Comparison of ENCODE assay signal across 36 cellular contexts in the genomic region with DNA sequence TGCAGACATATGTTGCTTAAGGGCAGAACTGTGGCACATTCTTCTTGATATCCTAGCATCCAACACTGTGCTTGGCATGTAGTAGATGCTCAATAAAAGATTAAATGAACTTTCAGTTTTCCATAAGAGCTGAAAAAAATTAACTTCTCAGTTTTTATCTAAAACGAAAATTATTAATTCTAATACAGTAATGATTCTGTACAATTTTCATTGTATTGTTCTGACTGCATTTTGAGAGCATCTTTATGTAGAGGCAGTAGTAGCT. TPM values are rescaled to one million over a fixed set of nuclear protein-coding genes. Genes with fewer than 3 reads are reported as not detected.
A peak's percentile ranks its signal among the peaks of the same experiment; 100 is the strongest.
DNase-seq lines count a peak whose midpoint lies in the region; ATAC-seq, FAIRE-seq and TF ChIP-seq lines count a peak whose summit lies in the region.
"Had no signal": no experiment of that assay in that cellular context is flagged by ENCODE, and none has a peak within 500 bp of the region (broad histone marks: within the 10 kb centered on the region; RNA-seq: fewer than 3 reads in every experiment).

No MANE protein-coding gene starts in this region.

- no peak for ATAC-seq in HepG2
- ATAC-seq in right lobe of liver = no peak
- ATAC-seq in GM23338 = no peak
- no peak for ATAC-seq in activated naive CD8-positive, alpha-beta T cell treated with anti-CD3 and anti-CD28 coated beads, Interleukin-2, amount 50 U/mL, for 24 hours
- ATAC-seq: A549; CD8-positive, alpha-beta T cell had no signal

- no peak for DNase-seq in HepG2 (ENCODE audit: low spot score)
- no peak for DNase-seq in right lobe of liver
- no peak for DNase-seq in GM23338 (ENCODE audit: low spot score)
- no peak for DNase-seq in neural crest cell (ENCODE audit: low read depth, low spot score)
- DNase-seq in NCI-H1105 (lab: John Stamatoyannopoulos, UW) = no peak
- DNase-seq in SIG-M5 (lab: John Stamatoyannopoulos, UW) = no peak
- no peak for DNase-seq in activated naive CD8-positive, alpha-beta T cell treated with anti-CD3 and anti-CD28 coated beads, Interleukin-2, amount 50 U/mL, for 24 hours
- DNase-seq: 8988T; ACHN; BE2C; C1 segment of cervical spinal cord; Caco-2; Calu3; CD4-positive, alpha-beta memory T cell; CD4-positive, alpha-beta T cell; CD4-positive, CD25-positive, alpha-beta regulatory T cell; CD8-positive, alpha-beta memory T cell; CD8-positive, alpha-beta T cell; COR-L47; DMS 273 treated with DMSO at 0.1 percent for 48 hours; DMS153; DMS53; DMS79; DMS79 treated with DMSO at 0.1 percent for 48 hours; DND-41; EL had no signal

- H3K36me3 ChIP-seq in HepG2 (replicated peaks in 1 of 2; ENCODE audit: control insufficient read depth in 1 of 2, insufficient read depth in 2 of 2, low read length in 2 of 2) (no peaks in the 10 kb centered on the region), right lobe of liver (no peaks in the 10 kb centered on the region), GM23338 (ENCODE audit: insufficient read depth) (no peaks in the 10 kb centered on the region), HEK293 (ENCODE audit: control insufficient read depth in 2 of 2, insufficient read depth in 1 of 2, low read length in 2 of 2) (no peaks in the 10 kb centered on the region)
- H3K36me3 ChIP-seq: BE2C, BLaER1 had no signal

- H3K4me3 Mint-ChIP-seq in GM23338 (no peak overlapping the region), neural crest cell (no peak overlapping the region)
- H3K4me3 Mint-ChIP-seq in activated naive CD8-positive, alpha-beta T cell treated with anti-CD3 and anti-CD28 coated beads, Interleukin-2, amount 50 U/mL, for 24 hours = no peak overlapping the region
- H3K4me3 Mint-ChIP-seq: B cell; CD14-positive monocyte; CD4-positive, alpha-beta memory T cell; CD4-positive, alpha-beta T cell; CD4-positive, CD25-positive, alpha-beta regulatory T cell; CD8-positive, alpha-beta memory T cell; CD8-positive, alpha-beta T cell had no signal

- TF ChIP-seq EP300 in HepG2 (IDR thresholded peaks at IDR 0.05; ENCODE audit: low read depth in 2 of 2, low read length in 2 of 2) (no peak), HepG2 (CRISPR knock-in tag; IDR thresholded peaks at IDR 0.05; ENCODE audit: borderline replicate concordance) (no peak)

- TF ChIP-seq CTCF in HepG2 (CRISPR knock-in tag; IDR thresholded peaks at IDR 0.05) (no peak), right lobe of liver (IDR thresholded peaks at IDR 0.05) (no peak), GM23338 (conservative IDR thresholded peaks at IDR 0.05; ENCODE audit: low read depth in 2 of 2) (no peak), HEK293 (tag by site-specific recombination; IDR thresholded peaks at IDR 0.05) (no peak), neural crest cell (conservative IDR thresholded peaks at IDR 0.05) (no peak)

- intact Hi-C loops in HepG2 (cut with micrococcal nuclease; ENCODE audit: unreplicated experiment) = no loop called here
- intact Hi-C loops in right lobe of liver (cut with DNase I) = no loop called here

- no peaks in the 10 kb centered on the region for H3K9me3 ChIP-seq in HepG2 (ENCODE audit: low read length)
- H3K9me3 ChIP-seq in right lobe of liver = no peaks in the 10 kb centered on the region
- no peaks in the 10 kb centered on the region for H3K9me3 ChIP-seq in HEK293 (ENCODE audit: control insufficient read depth, insufficient read depth, low read depth, low read length)
- H3K9me3 ChIP-seq: A549; BE2C; BLaER1; BLaER1 treated with 17β-estradiol and CSF1 and Interleukin-3, amounts not matched to agents 10 nM and 100 nM; Caco-2 had no signal

- H3K27me3 ChIP-seq in HepG2 (ENCODE audit: control insufficient read depth in 1 of 2, insufficient read depth in 2 of 2, low read length in 2 of 2) = no peaks in the 10 kb centered on the region
- H3K27me3 ChIP-seq in right lobe of liver = no peaks in the 10 kb centered on the region
- no peaks in the 10 kb centered on the region for H3K27me3 ChIP-seq in GM23338 (ENCODE audit: insufficient read depth)
- H3K27me3 ChIP-seq: BE2C; BLaER1; BLaER1 treated with 17β-estradiol and CSF1 and Interleukin-3, amounts not matched to agents 10 nM and 100 nM had no signal

- H3K4me3 ChIP-seq in HepG2 (replicated peaks in 1 of 3; ENCODE audit: insufficient read depth in 1 of 3, low read depth in 2 of 3, low read length in 3 of 3) = no peak overlapping the region
- H3K4me3 ChIP-seq in right lobe of liver = no peak overlapping the region
- H3K4me3 ChIP-seq in GM23338 = no peak overlapping the region
- no peak overlapping the region for H3K4me3 ChIP-seq in HEK293 (ENCODE audit: low read depth, low read length)
- H3K4me3 ChIP-seq: A549; BLaER1; BLaER1 treated with 17β-estradiol and CSF1 and Interleukin-3, amounts not matched to agents 10 nM and 100 nM had no signal

- no peak for TF ChIP-seq POLR2A in HepG2 (IDR thresholded peaks at IDR 0.05; ENCODE audit: insufficient read depth in 1 of 2, low read depth in 2 of 2, low read length in 2 of 2)
- no peak for TF ChIP-seq POLR2A in right lobe of liver (IDR thresholded peaks at IDR 0.05)

- H3K79me2 ChIP-seq in HepG2 (ENCODE audit: insufficient read depth, low read length) (no peaks in the 10 kb centered on the region), GM23338 (replicated peaks; ENCODE audit: insufficient read depth) (no peaks in the 10 kb centered on the region)

- 26% methylated on average over 1 of the region's 1 CpG for WGBS in HepG2 (ENCODE audit: low lambda C conversion rate)
- 83% methylated on average over 1 of the region's 1 CpG for WGBS in right lobe of liver (ENCODE audit: insufficient coverage, low coverage, low lambda C conversion rate, missing lambda C conversion rate)

- H2AFZ ChIP-seq in HepG2 (ENCODE audit: low read length) = no peak overlapping the region
- H2AFZ ChIP-seq in GM23338 = no peak overlapping the region

- H3K4me2 ChIP-seq in HepG2 (ENCODE audit: low read depth, low read length) (no peak overlapping the region), GM23338 (no peak overlapping the region)
- H3K4me2 ChIP-seq: A549; BLaER1; BLaER1 treated with 17β-estradiol and CSF1 and Interleukin-3, amounts not matched to agents 10 nM and 100 nM had no signal

- H3K36me3 Mint-ChIP-seq in GM23338 (ENCODE audit: low read depth) (no peaks in the 10 kb centered on the region), neural crest cell (ENCODE audit: low read depth) (peaks cover 5% of the 10 kb centered on the region)
- H3K36me3 Mint-ChIP-seq in activated naive CD8-positive, alpha-beta T cell treated with anti-CD3 and anti-CD28 coated beads, Interleukin-2, amount 50 U/mL, for 24 hours (ENCODE audit: low read depth) = peaks cover 6% of the 10 kb centered on the region

- H3K27ac Mint-ChIP-seq in GM23338 (peak overlapping the region; percentile 7; the same call in 1 of the 2 replicates), neural crest cell (ENCODE audit: unreplicated experiment) (peak overlapping the region; percentile 5)
- H3K27ac Mint-ChIP-seq in activated naive CD8-positive, alpha-beta T cell treated with anti-CD3 and anti-CD28 coated beads, Interleukin-2, amount 50 U/mL, for 24 hours = no peak overlapping the region
- H3K27ac Mint-ChIP-seq: B cell; CD14-positive monocyte; CD4-positive, alpha-beta memory T cell; CD4-positive, alpha-beta T cell; CD8-positive, alpha-beta memory T cell; CD8-positive, alpha-beta T cell had no signal

- H3K4me1 Mint-ChIP-seq in GM23338 (no peaks in the 10 kb centered on the region), neural crest cell (peaks cover 4% of the 10 kb centered on the region)
- H3K4me1 Mint-ChIP-seq in activated naive CD8-positive, alpha-beta T cell treated with anti-CD3 and anti-CD28 coated beads, Interleukin-2, amount 50 U/mL, for 24 hours = no peaks in the 10 kb centered on the region
- H3K4me1 Mint-ChIP-seq: B cell; CD14-positive monocyte; CD4-positive, alpha-beta memory T cell; CD8-positive, alpha-beta memory T cell had no signal

- H3K4me1 ChIP-seq in HepG2 (ENCODE audit: insufficient read depth, low read length) (peaks cover 21% of the 10 kb centered on the region), right lobe of liver (peaks cover 0 to 20% (median 9%) of the 10 kb centered on the region in 4 donors), GM23338 (ENCODE audit: insufficient read depth) (no peaks in the 10 kb centered on the region), HEK293 (ENCODE audit: control insufficient read depth, insufficient read depth, low read length) (no peaks in the 10 kb centered on the region)
- H3K4me1 ChIP-seq: A549; BE2C; BLaER1; BLaER1 treated with 17β-estradiol and CSF1 and Interleukin-3, amounts not matched to agents 10 nM and 100 nM; Caco-2 had no signal

- no peak for FAIRE-seq in HepG2 (lab: Jason Lieb, UNC)
- FAIRE-seq: A204.1, A549, D721Med had no signal

- no peak overlapping the region for H3K9ac ChIP-seq in HepG2 (ENCODE audit: insufficient read depth, low read depth, low read length)
- H3K9ac ChIP-seq: BLaER1; BLaER1 treated with 17β-estradiol and CSF1 and Interleukin-3, amounts not matched to agents 10 nM and 100 nM had no signal

- no peaks in the 10 kb centered on the region for H3F3A ChIP-seq in GM23338 (replicated peaks; ENCODE audit: low read depth)

- no peak overlapping the region for H3K27ac ChIP-seq in HepG2 (ENCODE audit: extremely low read length, insufficient read depth, low read length)
- no peak overlapping the region for H3K27ac ChIP-seq in right lobe of liver
- H3K27ac ChIP-seq in GM23338 (ENCODE audit: low read depth) = no peak overlapping the region
- H3K27ac ChIP-seq in HEK293 (ENCODE audit: extremely low read depth, low read depth, low read length) = no peak overlapping the region
- H3K27ac ChIP-seq: 22Rv1; A549; BLaER1; BLaER1 treated with 17β-estradiol and CSF1 and Interleukin-3, amounts not matched to agents 10 nM and 100 nM; C4-2B had no signal

- no peaks in the 10 kb centered on the region for H4K20me1 ChIP-seq in HepG2 (ENCODE audit: insufficient read depth, low read length)
- H4K20me1 ChIP-seq in GM23338 (replicated peaks; ENCODE audit: insufficient read depth) = no peaks in the 10 kb centered on the region; the same call in 1 of the 2 replicates
- H4K20me1 ChIP-seq: BLaER1; BLaER1 treated with 17β-estradiol and CSF1 and Interleukin-3, amounts not matched to agents 10 nM and 100 nM had no signal

- H3K27me3 Mint-ChIP-seq in GM23338 (ENCODE audit: insufficient read depth, low read depth, poor library complexity) (peaks cover 4% of the 10 kb centered on the region), neural crest cell (ENCODE audit: low read depth) (no peaks in the 10 kb centered on the region)
- no peaks in the 10 kb centered on the region for H3K27me3 Mint-ChIP-seq in activated naive CD8-positive, alpha-beta T cell treated with anti-CD3 and anti-CD28 coated beads, Interleukin-2, amount 50 U/mL, for 24 hours
- H3K27me3 Mint-ChIP-seq: B cell; CD4-positive, alpha-beta memory T cell; CD4-positive, alpha-beta T cell; CD4-positive, CD25-positive, alpha-beta regulatory T cell had no signal

- BruUV-seq in HepG2 (replicated peaks; lab: Mats Ljungman, UMichigan) = no TSS peak

- in situ Hi-C loops in HepG2 (cut with HindIII; ENCODE audit: extremely low pct_ligation_motif_present, low pct_unique_long_range_greater_than_20kb) = no loop called here

- no peaks in the 10 kb centered on the region for H3K9me2 ChIP-seq in GM23338 (ENCODE audit: insufficient read depth)

- POLR2A ChIA-PET in HepG2 (lab: Yijun Ruan, JAX) (no interaction called here), HEK293 (lab: Yijun Ruan, JAX) (no interaction called here)

- CTCF ChIA-PET in HepG2 (lab: Yijun Ruan, JAX; ENCODE audit: low intra/inter-chr PET ratio, low total read pairs) (no interaction called here), HEK293 (lab: Yijun Ruan, JAX) (interaction anchor here (0.7 kb wide), 1 partner anchor 33 kb away, joined by 3 read pairs; no protein-coding TSS in a partner anchor)

- no peak for TF ChIP-seq RAD21 in HepG2 (CRISPR knock-in tag; IDR thresholded peaks at IDR 0.05)

- no peaks in the 10 kb centered on the region for H3K9me3 Mint-ChIP-seq in GM23338
- no peaks in the 10 kb centered on the region for H3K9me3 Mint-ChIP-seq in neural crest cell
- H3K9me3 Mint-ChIP-seq in activated naive CD8-positive, alpha-beta T cell treated with anti-CD3 and anti-CD28 coated beads, Interleukin-2, amount 50 U/mL, for 24 hours = no peaks in the 10 kb centered on the region
- H3K9me3 Mint-ChIP-seq: CD4-positive, alpha-beta T cell; CD4-positive, CD25-positive, alpha-beta regulatory T cell; CD8-positive, alpha-beta memory T cell; CD8-positive, alpha-beta T cell had no signal

RNA-seq across cellular contexts. Expression of a gene that starts 46.6 kb away (rescaled TPM):
- total RNA-seq in HepG2 (2016; rRNA removed; fragmentation: Illumina TruSeq; extraction: Trizol) = 15.7 and 20.0 TPM in 2 replicates
- 59.4 and 62.1 TPM in 2 replicates for total RNA-seq in HepG2 (2016; cell fraction: cytosol; rRNA removed; fragmentation: Illumina TruSeq; extraction: Trizol; ENCODE audit: low read depth)
- total RNA-seq in HepG2 (2016; cell fraction: insoluble cytoplasmic fraction; rRNA removed; fragmentation: Illumina TruSeq; extraction: Trizol) = 16.5 and 19.6 TPM in 2 replicates
- 19.5 and 21.4 TPM in 2 replicates for total RNA-seq in HepG2 (2016; cell fraction: membrane; rRNA removed; fragmentation: Illumina TruSeq; extraction: Trizol)
- total RNA-seq in HepG2 (2016; cell fraction: nucleus; rRNA removed; fragmentation: Illumina TruSeq; extraction: Trizol) = 16.9 and 19.5 TPM in 2 replicates
- polyA plus RNA-seq in HepG2 (2011; rRNA removed) = 25.6 and 27.5 TPM in 2 replicates
- polyA plus RNA-seq in HepG2 (2011; cell fraction: cytosol; rRNA removed) = 26.7 and 28.9 TPM in 2 replicates
- 13.2 and 13.8 TPM in 2 replicates for polyA plus RNA-seq in HepG2 (2011; cell fraction: nucleus; rRNA removed)
- polyA plus RNA-seq in HepG2 (2012) = 19.3 and 23.4 TPM in 2 replicates
- 6.2 and 8.4 TPM in 2 replicates for polyA plus RNA-seq in HepG2 (2016; cell fraction: cytosol; fragmentation: Illumina TruSeq; extraction: Trizol; ENCODE audit: low read depth)
- 13.0 and 14.8 TPM in 2 replicates for polyA plus RNA-seq in HepG2 (2016; cell fraction: insoluble cytoplasmic fraction; fragmentation: Illumina TruSeq; extraction: Trizol; ENCODE audit: low read depth)
- 9.0 and 11.2 TPM in 2 replicates for polyA plus RNA-seq in HepG2 (2016; cell fraction: membrane; fragmentation: Illumina TruSeq; extraction: Trizol; ENCODE audit: low read depth)
- polyA plus RNA-seq in HepG2 (2016; cell fraction: nucleus; fragmentation: Illumina TruSeq; extraction: Trizol; ENCODE audit: insufficient read depth, low read depth) = 7.0 and 8.3 TPM in 2 replicates
- polyA minus RNA-seq in HepG2 (2011; rRNA and poly(A)+ RNA removed; ENCODE audit: low replicate concordance) = 11.3 and 53.1 TPM in 2 replicates
- 9.6 and 14.5 TPM in 2 replicates for polyA minus RNA-seq in HepG2 (2011; cell fraction: cytosol; rRNA and poly(A)+ RNA removed)
- polyA minus RNA-seq in HepG2 (2011; cell fraction: nucleus; rRNA and poly(A)+ RNA removed) = 62.8 and 75.2 TPM in 2 replicates
- total RNA-seq in right lobe of liver = 10 to 100 TPM; 45.5 to 84.2 (median 58.7) TPM
- total RNA-seq in GM23338 (2014; rRNA removed; shearing (Covaris generic)) = 21.0 and 21.4 TPM in 2 replicates
- polyA plus RNA-seq in GM23338 (2016; fragmentation: Nextera tagmentation; extraction: Ambion mirVana) = 8.5 and 10.9 TPM in 2 replicates
- 14.0 and 16.4 TPM in 2 replicates for total RNA-seq in neural crest cell
